ENCODE assay signal across 8 cellular contexts in the genomic region with DNA sequence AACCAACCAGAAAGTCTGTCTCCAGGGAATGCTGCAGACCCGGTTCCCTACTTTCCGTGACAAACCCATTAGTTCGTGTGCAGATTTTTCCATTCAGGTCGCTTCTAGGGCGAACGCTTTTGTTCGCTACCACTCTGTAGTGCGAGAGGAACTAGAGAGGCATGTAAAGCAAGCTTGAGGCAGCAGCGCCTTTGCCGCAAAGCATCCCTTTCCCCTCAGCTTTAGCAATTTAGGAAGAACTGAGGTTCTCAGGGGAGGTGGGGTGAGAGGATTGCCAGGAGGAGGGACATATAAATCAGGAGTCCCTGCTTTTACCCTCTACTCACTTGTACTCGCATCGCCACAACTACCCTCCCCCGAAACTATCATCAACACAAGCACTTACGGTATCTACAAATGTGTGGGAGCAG. TPM values are rescaled to one million over a fixed set of nuclear protein-coding genes. Genes with fewer than 3 reads are reported as not detected.
A peak's percentile ranks its signal among the peaks of the same experiment; 100 is the strongest.
DNase-seq lines count a peak whose midpoint lies in the region; ATAC-seq and TF ChIP-seq lines count a peak whose summit lies in the region.
"Had no signal": no experiment of that assay in that cellular context is flagged by ENCODE, and none has a peak within 500 bp of the region (broad histone marks: within the 10 kb centered on the region; RNA-seq: fewer than 3 reads in every experiment).

No MANE protein-coding gene starts in this region.

- H3K27ac Mint-ChIP-seq in endothelial cell (ENCODE audit: unreplicated experiment), result peak overlapping the region; percentile 50
- peak overlapping the region; percentile 36 for H3K27ac Mint-ChIP-seq in memory B cell

- H3K27me3 ChIP-seq in thoracic aorta (replicated peaks; ENCODE audit: insufficient read depth), result no peaks in the 10 kb centered on the region

- H3K4me1 ChIP-seq in thoracic aorta (ENCODE audit: control insufficient read depth in 1 of 2, low read depth in 2 of 2), result peaks cover 0 to 18% of the 10 kb centered on the region in 2 donors

- TF ChIP-seq CTCF in endothelial cell (IDR thresholded peaks at IDR 0.05; ENCODE audit: unreplicated experiment) (no peak), thoracic aorta (IDR thresholded peaks at IDR 0.05) (no peak)

- H3K36me3 Mint-ChIP-seq in endothelial cell (ENCODE audit: low read depth, unreplicated experiment), result no peaks in the 10 kb centered on the region
- peaks cover 3% of the 10 kb centered on the region for H3K36me3 Mint-ChIP-seq in memory B cell

- H3K9me3 ChIP-seq in thoracic aorta, result no peaks in the 10 kb centered on the region

- peak overlapping the region in 1 of 2 donors; percentile 3 for H3K27ac ChIP-seq in thoracic aorta

- H3K9me3 Mint-ChIP-seq in endothelial cell (ENCODE audit: unreplicated experiment) (no peaks in the 10 kb centered on the region), memory B cell (peaks cover 2% of the 10 kb centered on the region)

- peak overlapping the region; percentile 83 for H3K4me3 ChIP-seq in thoracic aorta

- peaks cover 17% of the 10 kb centered on the region for H3K4me1 Mint-ChIP-seq in endothelial cell (ENCODE audit: unreplicated experiment)
- peaks cover 13% of the 10 kb centered on the region for H3K4me1 Mint-ChIP-seq in memory B cell

- peak; percentile 22 for ATAC-seq in GM18517 (IDR thresholded peaks at IDR 0.05; ENCODE audit: unreplicated experiment)
- peak; percentile 20 for ATAC-seq in HG03095 (IDR thresholded peaks at IDR 0.05; ENCODE audit: unreplicated experiment)
- peak; percentile 74 for ATAC-seq in SK-N-SH treated with all-trans-retinoic acid at 6 μM for 48 hours
- ATAC-seq in memory B cell (ENCODE audit: low read depth), result peak; percentile 33
- ATAC-seq in thoracic aorta (ENCODE audit: insufficient number of reproducible peaks, low FRiP score, low read depth), result no peak
- no peak for ATAC-seq in GM21576 (IDR thresholded peaks at IDR 0.05; ENCODE audit: unreplicated experiment)

- DNase-seq in endothelial cell (ENCODE audit: low spot score) (peak; percentile 21), memory B cell (ENCODE audit: low spot score in 2 of 2) (peak in 1 of 2 donors; percentile 16), thoracic aorta (ENCODE audit: low spot score) (no peak)

- H3K4me3 Mint-ChIP-seq in endothelial cell (ENCODE audit: unreplicated experiment) (peak overlapping the region; percentile 89), memory B cell (peak overlapping the region; percentile 86)

- H3K27me3 Mint-ChIP-seq in endothelial cell (ENCODE audit: unreplicated experiment) (peaks cover 9% of the 10 kb centered on the region), memory B cell (peaks cover 13% of the 10 kb centered on the region)

- H3K36me3 ChIP-seq in thoracic aorta, result no peaks in the 10 kb centered on the region

TF ChIP-seq in SK-N-SH treated with all-trans-retinoic acid at 6 μM for 48 hours, 23 proteins besides CTCF, POLR2A, EP300 and RAD21:
- TF ChIP-seq ZNF70 (CRISPR knock-in tag; IDR thresholded peaks at IDR 0.05) (peak; percentile 46; the same call in 1 of the 2 replicates), TSHZ2 (CRISPR knock-in tag; IDR thresholded peaks at IDR 0.05) (no peak)

RNA-seq across cellular contexts. Expression of gene ZNF804A, which starts 0.8 kb away (rescaled TPM):
- 2.2 TPM for total RNA-seq in endothelial cell (ENCODE audit: unreplicated experiment)
- total RNA-seq in thoracic aorta, result under 1 TPM; 0.14 to 0.68 TPM
- total RNA-seq: activated CD8-positive, alpha-beta memory T cell treated with anti-CD3 and anti-CD28 coated beads for 36 hours had no signal

Comparison
In these comparisons a context has a peak if more than half of its experiments do, and no peak if none do; other contexts are left out.
1. ATAC-seq: peak in GM18517 (single experiment), HG03095 (single experiment), SK-N-SH treated with all-trans-retinoic acid at 6 μM for 48 hours (single experiment) and memory B cell (single experiment); none in thoracic aorta (single experiment) and GM21576 (single experiment).